In the genomic region with DNA sequence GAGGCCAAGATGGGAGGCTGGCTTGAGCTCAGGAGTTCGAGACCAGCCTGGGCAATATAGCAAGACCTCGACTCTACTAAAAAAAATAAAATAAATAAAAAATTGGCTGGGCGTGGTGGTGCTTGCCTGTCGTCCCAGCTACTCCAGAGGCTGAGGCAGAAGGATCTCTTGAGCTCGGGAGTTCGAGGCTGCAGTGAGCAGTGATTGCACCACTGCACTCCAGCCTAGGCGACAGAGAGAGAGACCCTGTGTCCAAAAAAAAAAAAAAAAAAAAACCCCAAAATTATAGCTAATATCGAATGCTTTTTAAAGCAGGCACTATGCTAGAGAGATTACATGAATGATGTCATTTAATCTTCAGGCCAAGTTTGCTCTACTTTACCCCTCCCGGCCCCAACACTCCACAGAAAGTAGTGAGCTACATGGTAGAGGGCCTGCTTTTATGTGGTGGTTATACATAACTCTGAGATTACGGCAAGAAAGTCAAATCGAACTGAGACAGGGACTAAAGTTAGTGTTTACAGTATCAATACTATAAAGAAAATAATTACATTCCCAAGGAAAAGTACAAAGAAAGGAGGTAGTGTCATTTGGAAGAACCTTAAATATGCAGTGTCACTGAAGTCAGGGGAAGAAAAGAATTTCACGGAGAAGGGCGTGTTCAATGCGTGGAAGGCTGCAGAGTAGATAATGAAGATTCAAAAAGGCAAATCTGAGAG, we compare ENCODE assay signal across 8 cellular contexts. TPM values are rescaled to one million over a fixed set of nuclear protein-coding genes. Genes with fewer than 3 reads are reported as not detected.
DNase-seq lines count a peak whose midpoint lies in the region; ATAC-seq and TF ChIP-seq lines count a peak whose summit lies in the region.

No MANE protein-coding gene starts in this region.

- H3K4me1 Mint-ChIP-seq in stimulated activated memory B cell treated with anti-CD40 and anti-IgM and Interleukin-4, amounts not matched to agents 10 μg/mL and 1 μg/mL and 100 μg/mL, for 72 hours = peaks cover 58% of the 10 kb centered on the region

- H3K27ac ChIP-seq in hepatocyte = peak overlapping the region; percentile 97

- H2AFZ ChIP-seq in hepatocyte = peak overlapping the region; percentile 70

- no peaks in the 10 kb centered on the region for H3K9me3 ChIP-seq in hepatocyte (ENCODE audit: low read depth)

- no peaks in the 10 kb centered on the region for H3K27me3 Mint-ChIP-seq in stimulated activated memory B cell treated with anti-CD40 and anti-IgM and Interleukin-4, amounts not matched to agents 10 μg/mL and 1 μg/mL and 100 μg/mL, for 72 hours

- H3K4me3 ChIP-seq in WI38 (ENCODE audit: low read depth, low read length) = peak overlapping the region; percentile 91
- H3K4me3 ChIP-seq in hepatocyte = peak overlapping the region; percentile 72

- peaks cover 56% of the 10 kb centered on the region for H3K79me2 ChIP-seq in hepatocyte

- 55% methylated on average over 14 of the region's 14 CpGs for WGBS in hepatocyte (ENCODE audit: low lambda C conversion rate, missing lambda C conversion rate)

- TF ChIP-seq CTCF in WI38 (IDR thresholded peaks at IDR 0.05; ENCODE audit: low read depth, low read length) = no peak
- no peak for TF ChIP-seq CTCF in hepatocyte (IDR thresholded peaks at IDR 0.05; ENCODE audit: poor library complexity)

- H3K9me3 Mint-ChIP-seq in stimulated activated memory B cell treated with anti-CD40 and anti-IgM and Interleukin-4, amounts not matched to agents 10 μg/mL and 1 μg/mL and 100 μg/mL, for 72 hours = no peaks in the 10 kb centered on the region

- H3K36me3 Mint-ChIP-seq in stimulated activated memory B cell treated with anti-CD40 and anti-IgM and Interleukin-4, amounts not matched to agents 10 μg/mL and 1 μg/mL and 100 μg/mL, for 72 hours = peaks cover 37% of the 10 kb centered on the region

- H3K9me2 ChIP-seq in hepatocyte (replicated peaks; ENCODE audit: insufficient read depth) = no peaks in the 10 kb centered on the region

- H3K27ac Mint-ChIP-seq in stimulated activated memory B cell treated with anti-CD40 and anti-IgM and Interleukin-4, amounts not matched to agents 10 μg/mL and 1 μg/mL and 100 μg/mL, for 72 hours = peak overlapping the region; percentile 91

- H3K4me3 Mint-ChIP-seq in stimulated activated memory B cell treated with anti-CD40 and anti-IgM and Interleukin-4, amounts not matched to agents 10 μg/mL and 1 μg/mL and 100 μg/mL, for 72 hours = peak overlapping the region; percentile 88

- H4K20me1 ChIP-seq in hepatocyte (ENCODE audit: insufficient read depth, poor library complexity, severe bottlenecking) = peaks cover 4% of the 10 kb centered on the region

- peak overlapping the region; percentile 92 for H3K4me2 ChIP-seq in hepatocyte

- H3K27me3 ChIP-seq in hepatocyte = no peaks in the 10 kb centered on the region

- DNase-seq in NCI-H1105 treated with DMSO at 0.1 percent for 48 hours (lab: John Stamatoyannopoulos, UW) = peak; percentile 20
- no peak for DNase-seq in NCI-H1105 (lab: John Stamatoyannopoulos, UW)
- peak; percentile 32 for DNase-seq in hepatocyte (ENCODE audit: low spot score)
- no peak for DNase-seq in putamen (ENCODE audit: low spot score)

- H3K36me3 ChIP-seq in hepatocyte (replicated peaks; ENCODE audit: insufficient read depth, low read depth) = no peaks in the 10 kb centered on the region

- no peak for ATAC-seq in stimulated activated memory B cell treated with anti-CD40 and anti-IgM and Interleukin-4, amounts not matched to agents 10 μg/mL and 1 μg/mL and 100 μg/mL, for 72 hours
- ATAC-seq in GM18909 (IDR thresholded peaks at IDR 0.05; ENCODE audit: poor library complexity, unreplicated experiment) (no peak), GM21367 (IDR thresholded peaks at IDR 0.05; ENCODE audit: unreplicated experiment) (no peak)

- peaks cover 24% of the 10 kb centered on the region for H3K4me1 ChIP-seq in hepatocyte (ENCODE audit: insufficient read depth)

RNA-seq across cellular contexts. Expression of a gene that starts 1.1 kb away (rescaled TPM):
- 67.3 and 71.1 TPM in 2 replicates for total RNA-seq in hepatocyte
- polyA plus RNA-seq in hepatocyte = 56.3 and 59.2 TPM in 2 replicates

Comparison
In these comparisons a context has a peak if more than half of its experiments do, and no peak if none do; other contexts are left out.
1. DNase-seq: peak in NCI-H1105 treated with DMSO at 0.1 percent for 48 hours (single experiment) and hepatocyte (single experiment); none in NCI-H1105 (single experiment) and putamen (single experiment).